In genomic region chr6:158057213-158057987, GRCh38 we compare ENCODE assay signal across 9 cellular contexts.
DNase-seq lines count a peak whose midpoint lies in the region; FAIRE-seq and TF ChIP-seq lines count a peak whose summit lies in the region.
"Had no signal": no experiment of that assay in that cellular context is flagged by ENCODE, and none has a peak within 500 bp of the region (broad histone marks: within the 10 kb centered on the region; RNA-seq: fewer than 3 reads in every experiment).

No MANE protein-coding gene starts in this region.

- no peaks in the 10 kb centered on the region for H4K20me1 ChIP-seq in astrocyte (ENCODE audit: insufficient read depth, low read length)

- FAIRE-seq in astrocyte (lab: Jason Lieb, UNC): peak; percentile 96
- FAIRE-seq: H1 had no signal

- no peaks in the 10 kb centered on the region for H3K27me3 ChIP-seq in astrocyte (ENCODE audit: insufficient read depth, low read length)
- no peaks in the 10 kb centered on the region for H3K27me3 ChIP-seq in effector memory CD4-positive, alpha-beta T cell (replicated peaks; ENCODE audit: control insufficient read depth, insufficient read depth, low read length, poor library complexity, severe bottlenecking)

- H3K9me3 Mint-ChIP-seq in Calu3 (ENCODE audit: low read depth, unreplicated experiment) (no peaks in the 10 kb centered on the region), astrocyte (ENCODE audit: unreplicated experiment) (no peaks in the 10 kb centered on the region)

- H3K9ac ChIP-seq in astrocyte (ENCODE audit: low read length): peak overlapping the region; percentile 82

- H3K79me2 ChIP-seq in astrocyte (ENCODE audit: insufficient read depth, low read length): peaks cover 48% of the 10 kb centered on the region

- H2AFZ ChIP-seq in astrocyte (ENCODE audit: low read depth, low read length): no peak overlapping the region

- H3K4me1 Mint-ChIP-seq in Calu3 (ENCODE audit: low read depth, unreplicated experiment) (peaks cover 26% of the 10 kb centered on the region), astrocyte (ENCODE audit: low read depth, unreplicated experiment) (peaks cover 19% of the 10 kb centered on the region)

- H3K4me1 ChIP-seq in astrocyte (ENCODE audit: insufficient read depth, low read length): peaks cover 54% of the 10 kb centered on the region
- peaks cover 21% of the 10 kb centered on the region for H3K4me1 ChIP-seq in effector memory CD4-positive, alpha-beta T cell (ENCODE audit: control insufficient read depth, insufficient read depth, low read length, poor library complexity, severe bottlenecking)

- intact Hi-C loops in Calu3 (cut with micrococcal nuclease; ENCODE audit: unreplicated experiment) (no loop called here), posterior vena cava (cut with DNase I) (loop anchor here in 1 of 2 donors (10.0 kb wide), 1 partner anchor 403 kb away; no protein-coding TSS in a partner anchor)

- H3K27me3 Mint-ChIP-seq in Calu3 (ENCODE audit: unreplicated experiment): no peaks in the 10 kb centered on the region
- H3K27me3 Mint-ChIP-seq in astrocyte (ENCODE audit: low read depth, unreplicated experiment): no peaks in the 10 kb centered on the region

- CTCF ChIA-PET in Calu3 (lab: Charles Lee): interaction anchor here (1.0 kb wide), 1 partner anchor 14 kb away, joined by 3 read pairs; no protein-coding TSS in a partner anchor

- no peak for DNase-seq in Calu3
- DNase-seq in MV-4-11 (lab: John Stamatoyannopoulos, UW): peak; percentile 97
- DNase-seq in astrocyte (ENCODE audit: low read depth): peak; percentile 97
- peak; percentile 81 for DNase-seq in posterior vena cava (ENCODE audit: low spot score)
- DNase-seq in SKM-1 treated with dmso at 0.1 percent for 144 hours (lab: John Stamatoyannopoulos, UW; ENCODE audit: unreplicated experiment): no peak
- no peak for DNase-seq in COR-L47 (lab: John Stamatoyannopoulos, UW)
- DNase-seq in NCI-H2196 treated with DMSO at 0.1 percent for 48 hours (lab: John Stamatoyannopoulos, UW; ENCODE audit: unreplicated experiment): no peak
- DNase-seq in effector memory CD4-positive, alpha-beta T cell: no peak

- no peaks in the 10 kb centered on the region for H3K9me3 ChIP-seq in astrocyte (ENCODE audit: insufficient read depth, low read depth, low read length)
- no peaks in the 10 kb centered on the region for H3K9me3 ChIP-seq in effector memory CD4-positive, alpha-beta T cell (ENCODE audit: control insufficient read depth, low read length)

- peaks cover 12% of the 10 kb centered on the region for H3K36me3 ChIP-seq in astrocyte (ENCODE audit: insufficient read depth, low read length)
- peaks cover 10% of the 10 kb centered on the region for H3K36me3 ChIP-seq in effector memory CD4-positive, alpha-beta T cell (ENCODE audit: control insufficient read depth, insufficient read depth, low read length)

- no peak for TF ChIP-seq CTCF in Calu3 (IDR thresholded peaks at IDR 0.05; ENCODE audit: unreplicated experiment)
- no peak for TF ChIP-seq CTCF in astrocyte (IDR thresholded peaks at IDR 0.05; ENCODE audit: insufficient read depth, low read depth, low read length)

- H3K4me3 Mint-ChIP-seq in Calu3 (ENCODE audit: low read depth, unreplicated experiment) (no peak overlapping the region), astrocyte (ENCODE audit: unreplicated experiment) (no peak overlapping the region)

- peak overlapping the region; percentile 97 for H3K27ac ChIP-seq in astrocyte (ENCODE audit: low read depth, low read length)
- H3K27ac ChIP-seq in effector memory CD4-positive, alpha-beta T cell (ENCODE audit: insufficient read depth, low read length, poor library complexity, severe bottlenecking): no peak overlapping the region

- peak overlapping the region; percentile 81 for H3K27ac Mint-ChIP-seq in Calu3 (ENCODE audit: unreplicated experiment)
- H3K27ac Mint-ChIP-seq in astrocyte (ENCODE audit: unreplicated experiment): peak overlapping the region; percentile 60

- no TSS peak for BruUV-seq in Calu3 (replicated peaks; lab: Mats Ljungman, UMichigan)

- peak overlapping the region; percentile 17 for H3K4me3 ChIP-seq in astrocyte (ENCODE audit: insufficient read depth, low read depth, low read length)
- no peak overlapping the region for H3K4me3 ChIP-seq in effector memory CD4-positive, alpha-beta T cell (ENCODE audit: insufficient read depth, low read depth, low read length, poor library complexity, severe bottlenecking)

- H3K36me3 Mint-ChIP-seq in Calu3 (ENCODE audit: insufficient read depth, unreplicated experiment) (peaks cover 24% of the 10 kb centered on the region), astrocyte (ENCODE audit: low read depth, unreplicated experiment) (peaks cover 12% of the 10 kb centered on the region)

- H3K4me2 ChIP-seq in astrocyte (ENCODE audit: low read length): peak overlapping the region; percentile 69

Comparison
In these comparisons a context has a peak if more than half of its experiments do, and no peak if none do; other contexts are left out.
1. DNase-seq: peak in MV-4-11 (single experiment), astrocyte (single experiment) and posterior vena cava (single experiment); none in Calu3 (single experiment), SKM-1 treated with dmso at 0.1 percent for 144 hours (single experiment), COR-L47 (single experiment), NCI-H2196 treated with DMSO at 0.1 percent for 48 hours (single experiment) and effector memory CD4-positive, alpha-beta T cell (0 of 3).